Comparison of ENCODE assay signal across 9 cellular contexts in genomic region chr11:17518366-17518765, GRCh38. TPM values are rescaled to one million over a fixed set of nuclear protein-coding genes. Genes with fewer than 3 reads are reported as not detected.
"Had no signal": no experiment of that assay in that cellular context is flagged by ENCODE, and none has a peak within 500 bp of the region (broad histone marks: within the 10 kb centered on the region; RNA-seq: fewer than 3 reads in every experiment).

No MANE protein-coding gene starts in this region.

- H3K27ac Mint-ChIP-seq: H9 had no signal

- H3K27ac ChIP-seq: GM23248 had no signal

- FAIRE-seq: H54, HTR-8/SVneo, K562 had no signal

- H3K9me3 Mint-ChIP-seq: H9 had no signal

- H3K9ac ChIP-seq: GM23248 had no signal

- H3K4me3 ChIP-seq: GM23248, K562 had no signal

- H3K4me3 Mint-ChIP-seq: H9 had no signal

- DNase-seq: GM23248, GOT3, H9, HCEC 1CT, IMR-90 had no signal

- ATAC-seq: K562 had no signal

RNA-seq across cellular contexts. Expression of gene USH1C, which starts 25.9 kb away (rescaled TPM):
- total RNA-seq: GM23248, IMR-90, K562 had no signal
- polyA plus RNA-seq: GM23248, IMR-90 had no signal

RNA-seq across cellular contexts. Expression of gene OTOG, which starts 28.7 kb away (rescaled TPM):
- total RNA-seq: GM23248, HT-29, IMR-90, K562 had no signal
- polyA plus RNA-seq: GM23248, IMR-90, K562 had no signal

RNA-seq across cellular contexts. Expression of gene ABCC8, which starts 41.7 kb away (rescaled TPM):
- total RNA-seq: GM23248, IMR-90, K562 had no signal
- polyA plus RNA-seq: GM23248, IMR-90, K562 had no signal
